Comparison of ENCODE assay signal across 23 cellular contexts in genomic region chr9:70616401-70617010, GRCh38.
"Had no signal": no experiment of that assay in that cellular context is flagged by ENCODE, and none has a peak within 500 bp of the region (broad histone marks: within the 10 kb centered on the region; RNA-seq: fewer than 3 reads in every experiment).

No MANE protein-coding gene starts in this region.

- H3K9me3 Mint-ChIP-seq: activated B cell treated with CpG ODN at 0.5 μM for 24 hours; activated CD4-positive, alpha-beta T cell treated with anti-CD3 and anti-CD28 coated beads, Interleukin-2, amount 10 ng/mL, durations not matched to agents 24 days and 14 days; activated naive CD4-positive, alpha-beta T cell treated with anti-CD3 and anti-CD28 coated beads, Interleukin-2, amount 50 U/mL, for 24 hours; activated T-cell treated with anti-CD3 and anti-CD28 coated beads, Interleukin-2, amount 50 U/mL, for 24 hours; activated T-helper 1 cell treated with anti-CD3 and anti-CD28 coated beads, Interleukin-12 subunit alpha, Interleukin-12 subunit beta, Interleukin-2, Interleukin-4 antibody, amounts not matched to agents 30 ng/mL and 10 ng/mL and 1 ng/mL, durations not matched to agents 14 hours and 24 hours and 36 hours; central memory CD8-positive, alpha-beta T cell had no signal

- DNase-seq: activated B cell treated with CpG ODN at 0.5 μM for 24 hours; activated CD4-positive, alpha-beta T cell treated with anti-CD3 and anti-CD28 coated beads for 1 hour; activated CD4-positive, alpha-beta T cell treated with anti-CD3 and anti-CD28 coated beads, Interleukin-2, amount 10 ng/mL, durations not matched to agents 24 days and 14 days; activated CD4-positive, alpha-beta T cell treated with anti-CD3 and anti-CD28 coated beads, Interleukin-2, amount 50 U/mL, for 48 hours; activated CD8-positive, alpha-beta memory T cell treated with anti-CD3 and anti-CD28 coated beads, Interleukin-2, amount 10 ng/mL, durations not matched to agents 7 days and 5 days; activated effector memory CD4-positive, alpha-beta T cell treated with Interleukin-2 at 50 U/mL for 16 hours; activated naive CD4-positive, alpha-beta T cell; activated T-cell treated with anti-CD3 and anti-CD28 coated beads, Interleukin-2, amount 50 U/mL, for 24 hours; aorta; KG1; NCI-H1092; NCI-H1417; NCI-H1930; NCI-H2171; NCI-H2227 treated with DMSO at 0.1 percent for 48 hours; NCI-H446 treated with DMSO at 0.1 percent for 48 hours; NCI-H748 treated with DMSO at 0.1 percent for 48 hours; SIG-M5; T-helper 17 cell; T-helper 9 cell had no signal

- H3K4me1 Mint-ChIP-seq: activated B cell treated with CpG ODN at 0.5 μM for 24 hours; activated CD4-positive, alpha-beta T cell treated with anti-CD3 and anti-CD28 coated beads, Interleukin-2, amount 10 ng/mL, durations not matched to agents 24 days and 14 days; activated CD8-positive, alpha-beta memory T cell treated with anti-CD3 and anti-CD28 coated beads, Interleukin-2, amount 10 ng/mL, durations not matched to agents 7 days and 5 days; activated naive CD4-positive, alpha-beta T cell treated with anti-CD3 and anti-CD28 coated beads, Interleukin-2, amount 50 U/mL, for 24 hours; central memory CD8-positive, alpha-beta T cell; T-helper 17 cell had no signal

- H3K27me3 Mint-ChIP-seq: activated naive CD4-positive, alpha-beta T cell treated with anti-CD3 and anti-CD28 coated beads, Interleukin-2, amount 50 U/mL, for 24 hours; activated T-cell treated with anti-CD3 and anti-CD28 coated beads, Interleukin-2, amount 50 U/mL, for 24 hours; central memory CD8-positive, alpha-beta T cell had no signal

- H3K27ac Mint-ChIP-seq: activated B cell treated with CpG ODN at 0.5 μM for 24 hours; activated CD4-positive, alpha-beta T cell treated with anti-CD3 and anti-CD28 coated beads, Interleukin-2, amount 10 ng/mL, durations not matched to agents 24 days and 14 days; activated CD8-positive, alpha-beta memory T cell treated with anti-CD3 and anti-CD28 coated beads, Interleukin-2, amount 10 ng/mL, durations not matched to agents 7 days and 5 days; activated naive CD4-positive, alpha-beta T cell treated with anti-CD3 and anti-CD28 coated beads, Interleukin-2, amount 50 U/mL, for 24 hours; activated T-cell treated with anti-CD3 and anti-CD28 coated beads, Interleukin-2, amount 50 U/mL, for 24 hours; activated T-helper 1 cell treated with anti-CD3 and anti-CD28 coated beads, Interleukin-12 subunit alpha, Interleukin-12 subunit beta, Interleukin-2, Interleukin-4 antibody, amounts not matched to agents 30 ng/mL and 10 ng/mL and 1 ng/mL, durations not matched to agents 14 hours and 24 hours and 36 hours; T-helper 17 cell had no signal

- ATAC-seq: activated CD8-positive, alpha-beta memory T cell treated with anti-CD3 and anti-CD28 coated beads, Interleukin-2, amount 10 ng/mL, durations not matched to agents 7 days and 5 days; T-helper 17 cell had no signal

- H3K4me3 Mint-ChIP-seq: activated B cell treated with CpG ODN at 0.5 μM for 24 hours; activated CD4-positive, alpha-beta T cell treated with anti-CD3 and anti-CD28 coated beads, Interleukin-2, amount 10 ng/mL, durations not matched to agents 24 days and 14 days; activated CD8-positive, alpha-beta memory T cell treated with anti-CD3 and anti-CD28 coated beads, Interleukin-2, amount 10 ng/mL, durations not matched to agents 7 days and 5 days; activated naive CD4-positive, alpha-beta T cell treated with anti-CD3 and anti-CD28 coated beads, Interleukin-2, amount 50 U/mL, for 24 hours; activated T-cell treated with anti-CD3 and anti-CD28 coated beads, Interleukin-2, amount 50 U/mL, for 24 hours; activated T-helper 1 cell treated with anti-CD3 and anti-CD28 coated beads, Interleukin-12 subunit alpha, Interleukin-12 subunit beta, Interleukin-2, Interleukin-4 antibody, amounts not matched to agents 30 ng/mL and 10 ng/mL and 1 ng/mL, durations not matched to agents 14 hours and 24 hours and 36 hours; central memory CD8-positive, alpha-beta T cell; T-helper 17 cell had no signal

- H3K36me3 Mint-ChIP-seq: activated CD8-positive, alpha-beta memory T cell treated with anti-CD3 and anti-CD28 coated beads, Interleukin-2, amount 10 ng/mL, durations not matched to agents 7 days and 5 days; activated naive CD4-positive, alpha-beta T cell treated with anti-CD3 and anti-CD28 coated beads, Interleukin-2, amount 50 U/mL, for 24 hours had no signal
